1 cellular context compared by ENCODE assay signal in the genomic region with DNA sequence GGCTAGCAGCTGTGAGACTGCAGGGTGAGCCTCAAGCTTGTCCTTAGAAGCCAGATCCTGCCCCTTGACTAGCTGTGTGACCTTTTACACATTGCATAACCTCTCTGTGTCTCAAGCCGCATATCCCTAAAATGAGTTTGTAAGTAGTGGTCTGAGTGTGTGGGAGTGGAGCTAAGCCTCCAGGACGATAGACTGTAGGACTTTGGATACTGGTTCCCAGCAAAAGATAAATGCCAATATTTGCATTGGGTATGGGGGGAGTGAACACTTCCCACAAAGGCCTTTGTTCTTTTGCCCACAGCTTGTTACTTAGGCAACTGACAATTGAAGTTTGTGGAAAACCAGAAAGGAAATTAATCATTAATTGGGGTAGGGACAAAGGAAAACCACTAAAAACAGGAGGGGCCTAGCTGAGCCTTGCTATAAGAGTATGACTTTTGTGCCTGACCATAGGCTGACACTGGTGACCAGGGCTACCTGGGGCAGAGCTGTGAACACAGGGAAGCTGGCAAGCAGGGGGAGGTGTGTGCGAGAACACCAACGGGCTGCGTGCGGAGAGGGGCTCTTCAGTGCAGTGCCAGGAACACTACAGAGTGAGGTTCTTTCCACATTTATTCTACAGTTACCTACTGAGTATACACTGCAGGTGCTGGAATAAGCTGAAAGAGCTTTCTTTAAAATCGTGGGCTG.
TF ChIP-seq lines count a peak whose summit lies in the region.

No MANE protein-coding gene starts in this region.

TF ChIP-seq in HepG2, 621 proteins besides CTCF, POLR2A, EP300 and RAD21 (continued from another document and continues in another):
- TF ChIP-seq, protein P1, sequence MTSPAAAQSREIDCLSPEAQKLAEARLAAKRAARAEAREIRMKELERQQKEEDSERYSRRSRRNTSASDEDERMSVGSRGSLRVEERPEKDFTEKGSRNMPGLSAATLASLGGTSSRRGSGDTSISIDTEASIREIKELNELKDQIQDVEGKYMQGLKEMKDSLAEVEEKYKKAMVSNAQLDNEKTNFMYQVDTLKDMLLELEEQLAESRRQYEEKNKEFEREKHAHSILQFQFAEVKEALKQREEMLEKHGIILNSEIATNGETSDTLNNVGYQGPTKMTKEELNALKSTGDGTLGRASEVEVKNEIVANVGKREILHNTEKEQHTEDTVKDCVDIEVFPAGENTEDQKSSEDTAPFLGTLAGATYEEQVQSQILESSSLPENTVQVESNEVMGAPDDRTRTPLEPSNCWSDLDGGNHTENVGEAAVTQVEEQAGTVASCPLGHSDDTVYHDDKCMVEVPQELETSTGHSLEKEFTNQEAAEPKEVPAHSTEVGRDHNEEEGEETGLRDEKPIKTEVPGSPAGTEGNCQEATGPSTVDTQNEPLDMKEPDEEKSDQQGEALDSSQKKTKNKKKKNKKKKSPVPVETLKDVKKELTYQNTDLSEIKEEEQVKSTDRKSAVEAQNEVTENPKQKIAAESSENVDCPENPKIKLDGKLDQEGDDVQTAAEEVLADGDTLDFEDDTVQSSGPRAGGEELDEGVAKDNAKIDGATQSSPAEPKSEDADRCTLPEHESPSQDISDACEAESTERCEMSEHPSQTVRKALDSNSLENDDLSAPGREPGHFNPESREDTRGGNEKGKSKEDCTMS (CRISPR knock-in tag; conservative IDR thresholded peaks at IDR 0.05) = no peak
- peak; percentile 58; the same call in 1 of the 2 replicates for TF ChIP-seq ZBTB7B (CRISPR knock-in tag; IDR thresholded peaks at IDR 0.05)
- TF ChIP-seq, protein P2, sequence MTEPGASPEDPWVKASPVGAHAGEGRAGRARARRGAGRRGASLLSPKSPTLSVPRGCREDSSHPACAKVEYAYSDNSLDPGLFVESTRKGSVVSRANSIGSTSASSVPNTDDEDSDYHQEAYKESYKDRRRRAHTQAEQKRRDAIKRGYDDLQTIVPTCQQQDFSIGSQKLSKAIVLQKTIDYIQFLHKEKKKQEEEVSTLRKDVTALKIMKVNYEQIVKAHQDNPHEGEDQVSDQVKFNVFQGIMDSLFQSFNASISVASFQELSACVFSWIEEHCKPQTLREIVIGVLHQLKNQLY (CRISPR knock-in tag; IDR thresholded peaks at IDR 0.05) = peak; percentile 73
- TF ChIP-seq, protein P3, sequence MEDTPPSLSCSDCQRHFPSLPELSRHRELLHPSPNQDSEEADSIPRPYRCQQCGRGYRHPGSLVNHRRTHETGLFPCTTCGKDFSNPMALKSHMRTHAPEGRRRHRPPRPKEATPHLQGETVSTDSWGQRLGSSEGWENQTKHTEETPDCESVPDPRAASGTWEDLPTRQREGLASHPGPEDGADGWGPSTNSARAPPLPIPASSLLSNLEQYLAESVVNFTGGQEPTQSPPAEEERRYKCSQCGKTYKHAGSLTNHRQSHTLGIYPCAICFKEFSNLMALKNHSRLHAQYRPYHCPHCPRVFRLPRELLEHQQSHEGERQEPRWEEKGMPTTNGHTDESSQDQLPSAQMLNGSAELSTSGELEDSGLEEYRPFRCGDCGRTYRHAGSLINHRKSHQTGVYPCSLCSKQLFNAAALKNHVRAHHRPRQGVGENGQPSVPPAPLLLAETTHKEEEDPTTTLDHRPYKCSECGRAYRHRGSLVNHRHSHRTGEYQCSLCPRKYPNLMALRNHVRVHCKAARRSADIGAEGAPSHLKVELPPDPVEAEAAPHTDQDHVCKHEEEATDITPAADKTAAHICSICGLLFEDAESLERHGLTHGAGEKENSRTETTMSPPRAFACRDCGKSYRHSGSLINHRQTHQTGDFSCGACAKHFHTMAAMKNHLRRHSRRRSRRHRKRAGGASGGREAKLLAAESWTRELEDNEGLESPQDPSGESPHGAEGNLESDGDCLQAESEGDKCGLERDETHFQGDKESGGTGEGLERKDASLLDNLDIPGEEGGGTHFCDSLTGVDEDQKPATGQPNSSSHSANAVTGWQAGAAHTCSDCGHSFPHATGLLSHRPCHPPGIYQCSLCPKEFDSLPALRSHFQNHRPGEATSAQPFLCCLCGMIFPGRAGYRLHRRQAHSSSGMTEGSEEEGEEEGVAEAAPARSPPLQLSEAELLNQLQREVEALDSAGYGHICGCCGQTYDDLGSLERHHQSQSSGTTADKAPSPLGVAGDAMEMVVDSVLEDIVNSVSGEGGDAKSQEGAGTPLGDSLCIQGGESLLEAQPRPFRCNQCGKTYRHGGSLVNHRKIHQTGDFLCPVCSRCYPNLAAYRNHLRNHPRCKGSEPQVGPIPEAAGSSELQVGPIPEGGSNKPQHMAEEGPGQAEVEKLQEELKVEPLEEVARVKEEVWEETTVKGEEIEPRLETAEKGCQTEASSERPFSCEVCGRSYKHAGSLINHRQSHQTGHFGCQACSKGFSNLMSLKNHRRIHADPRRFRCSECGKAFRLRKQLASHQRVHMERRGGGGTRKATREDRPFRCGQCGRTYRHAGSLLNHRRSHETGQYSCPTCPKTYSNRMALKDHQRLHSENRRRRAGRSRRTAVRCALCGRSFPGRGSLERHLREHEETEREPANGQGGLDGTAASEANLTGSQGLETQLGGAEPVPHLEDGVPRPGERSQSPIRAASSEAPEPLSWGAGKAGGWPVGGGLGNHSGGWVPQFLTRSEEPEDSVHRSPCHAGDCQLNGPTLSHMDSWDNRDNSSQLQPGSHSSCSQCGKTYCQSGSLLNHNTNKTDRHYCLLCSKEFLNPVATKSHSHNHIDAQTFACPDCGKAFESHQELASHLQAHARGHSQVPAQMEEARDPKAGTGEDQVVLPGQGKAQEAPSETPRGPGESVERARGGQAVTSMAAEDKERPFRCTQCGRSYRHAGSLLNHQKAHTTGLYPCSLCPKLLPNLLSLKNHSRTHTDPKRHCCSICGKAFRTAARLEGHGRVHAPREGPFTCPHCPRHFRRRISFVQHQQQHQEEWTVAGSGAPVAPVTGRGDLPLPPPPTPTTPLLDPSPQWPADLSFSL (CRISPR knock-in tag; IDR thresholded peaks at IDR 0.05) = no peak; the same call in 1 of the 2 replicates
- no peak; the same call in 1 of the 2 replicates for TF ChIP-seq ZNF569 (CRISPR knock-in tag; IDR thresholded peaks at IDR 0.05; ENCODE audit: borderline replicate concordance)
- TF ChIP-seq SP4 (CRISPR knock-in tag; IDR thresholded peaks at IDR 0.05) = 0 out of 2 replicates have a peak, but pooled peaks have one; percentile 14
- TF ChIP-seq MLLT10 (CRISPR knock-in tag; IDR thresholded peaks at IDR 0.05) = no peak
- TF ChIP-seq, protein P4, sequence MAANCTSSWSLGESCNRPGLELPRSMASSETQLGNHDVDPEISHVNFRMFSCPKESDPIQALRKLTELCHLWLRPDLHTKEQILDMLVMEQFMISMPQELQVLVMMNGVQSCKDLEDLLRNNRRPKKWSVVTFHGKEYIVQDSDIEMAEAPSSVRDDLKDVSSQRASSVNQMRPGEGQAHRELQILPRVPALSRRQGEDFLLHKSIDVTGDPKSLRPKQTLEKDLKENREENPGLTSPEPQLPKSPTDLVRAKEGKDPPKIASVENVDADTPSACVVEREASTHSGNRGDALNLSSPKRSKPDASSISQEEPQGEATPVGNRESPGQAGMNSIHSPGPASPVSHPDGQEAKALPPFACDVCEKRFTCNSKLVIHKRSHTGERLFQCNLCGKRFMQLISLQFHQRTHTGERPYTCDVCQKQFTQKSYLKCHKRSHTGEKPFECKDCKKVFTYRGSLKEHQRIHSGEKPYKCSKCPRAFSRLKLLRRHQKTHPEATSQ (CRISPR knock-in tag; IDR thresholded peaks at IDR 0.05; ENCODE audit: borderline replicate concordance) = no peak; the same call in 1 of the 2 replicates
- TF ChIP-seq ATF7-NPFF (CRISPR knock-in tag; IDR thresholded peaks at IDR 0.05; ENCODE audit: low read depth) = no peak
- TF ChIP-seq, protein P5, sequence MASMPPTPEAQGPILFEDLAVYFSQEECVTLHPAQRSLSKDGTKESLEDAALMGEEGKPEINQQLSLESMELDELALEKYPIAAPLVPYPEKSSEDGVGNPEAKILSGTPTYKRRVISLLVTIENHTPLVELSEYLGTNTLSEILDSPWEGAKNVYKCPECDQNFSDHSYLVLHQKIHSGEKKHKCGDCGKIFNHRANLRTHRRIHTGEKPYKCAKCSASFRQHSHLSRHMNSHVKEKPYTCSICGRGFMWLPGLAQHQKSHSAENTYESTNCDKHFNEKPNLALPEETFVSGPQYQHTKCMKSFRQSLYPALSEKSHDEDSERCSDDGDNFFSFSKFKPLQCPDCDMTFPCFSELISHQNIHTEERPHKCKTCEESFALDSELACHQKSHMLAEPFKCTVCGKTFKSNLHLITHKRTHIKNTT (CRISPR knock-in tag; IDR thresholded peaks at IDR 0.05) = no peak
- 0 out of 2 replicates have a peak, but pooled peaks have one; percentile 68 for TF ChIP-seq ZMYM2 (CRISPR knock-in tag; IDR thresholded peaks at IDR 0.05)
- TF ChIP-seq ZNF331 (CRISPR knock-in tag; IDR thresholded peaks at IDR 0.05) = peak; percentile 59; the same call in 1 of the 2 replicates
- TF ChIP-seq, protein P6, sequence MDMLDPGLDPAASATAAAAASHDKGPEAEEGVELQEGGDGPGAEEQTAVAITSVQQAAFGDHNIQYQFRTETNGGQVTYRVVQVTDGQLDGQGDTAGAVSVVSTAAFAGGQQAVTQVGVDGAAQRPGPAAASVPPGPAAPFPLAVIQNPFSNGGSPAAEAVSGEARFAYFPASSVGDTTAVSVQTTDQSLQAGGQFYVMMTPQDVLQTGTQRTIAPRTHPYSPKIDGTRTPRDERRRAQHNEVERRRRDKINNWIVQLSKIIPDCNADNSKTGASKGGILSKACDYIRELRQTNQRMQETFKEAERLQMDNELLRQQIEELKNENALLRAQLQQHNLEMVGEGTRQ (IDR thresholded peaks at IDR 0.05; ENCODE audit: low read depth, low read length) = no peak
- TF ChIP-seq, protein P6 (CRISPR knock-in tag; IDR thresholded peaks at IDR 0.05; ENCODE audit: borderline replicate concordance) = no peak
- TF ChIP-seq, protein P7, sequence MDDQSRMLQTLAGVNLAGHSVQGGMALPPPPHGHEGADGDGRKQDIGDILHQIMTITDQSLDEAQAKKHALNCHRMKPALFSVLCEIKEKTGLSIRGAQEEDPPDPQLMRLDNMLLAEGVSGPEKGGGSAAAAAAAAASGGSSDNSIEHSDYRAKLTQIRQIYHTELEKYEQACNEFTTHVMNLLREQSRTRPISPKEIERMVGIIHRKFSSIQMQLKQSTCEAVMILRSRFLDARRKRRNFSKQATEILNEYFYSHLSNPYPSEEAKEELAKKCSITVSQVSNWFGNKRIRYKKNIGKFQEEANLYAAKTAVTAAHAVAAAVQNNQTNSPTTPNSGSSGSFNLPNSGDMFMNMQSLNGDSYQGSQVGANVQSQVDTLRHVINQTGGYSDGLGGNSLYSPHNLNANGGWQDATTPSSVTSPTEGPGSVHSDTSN (CRISPR knock-in tag; IDR thresholded peaks at IDR 0.05; ENCODE audit: borderline replicate concordance) = no peak
- peak; percentile 92; the same call in 1 of the 2 replicates for TF ChIP-seq MIER3 (CRISPR knock-in tag; IDR thresholded peaks at IDR 0.05; ENCODE audit: borderline replicate concordance)
- TF ChIP-seq, protein P8, sequence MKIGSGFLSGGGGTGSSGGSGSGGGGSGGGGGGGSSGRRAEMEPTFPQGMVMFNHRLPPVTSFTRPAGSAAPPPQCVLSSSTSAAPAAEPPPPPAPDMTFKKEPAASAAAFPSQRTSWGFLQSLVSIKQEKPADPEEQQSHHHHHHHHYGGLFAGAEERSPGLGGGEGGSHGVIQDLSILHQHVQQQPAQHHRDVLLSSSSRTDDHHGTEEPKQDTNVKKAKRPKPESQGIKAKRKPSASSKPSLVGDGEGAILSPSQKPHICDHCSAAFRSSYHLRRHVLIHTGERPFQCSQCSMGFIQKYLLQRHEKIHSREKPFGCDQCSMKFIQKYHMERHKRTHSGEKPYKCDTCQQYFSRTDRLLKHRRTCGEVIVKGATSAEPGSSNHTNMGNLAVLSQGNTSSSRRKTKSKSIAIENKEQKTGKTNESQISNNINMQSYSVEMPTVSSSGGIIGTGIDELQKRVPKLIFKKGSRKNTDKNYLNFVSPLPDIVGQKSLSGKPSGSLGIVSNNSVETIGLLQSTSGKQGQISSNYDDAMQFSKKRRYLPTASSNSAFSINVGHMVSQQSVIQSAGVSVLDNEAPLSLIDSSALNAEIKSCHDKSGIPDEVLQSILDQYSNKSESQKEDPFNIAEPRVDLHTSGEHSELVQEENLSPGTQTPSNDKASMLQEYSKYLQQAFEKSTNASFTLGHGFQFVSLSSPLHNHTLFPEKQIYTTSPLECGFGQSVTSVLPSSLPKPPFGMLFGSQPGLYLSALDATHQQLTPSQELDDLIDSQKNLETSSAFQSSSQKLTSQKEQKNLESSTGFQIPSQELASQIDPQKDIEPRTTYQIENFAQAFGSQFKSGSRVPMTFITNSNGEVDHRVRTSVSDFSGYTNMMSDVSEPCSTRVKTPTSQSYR (CRISPR knock-in tag; IDR thresholded peaks at IDR 0.05; ENCODE audit: borderline replicate concordance) = peak; percentile 82
- TF ChIP-seq, protein P9, sequence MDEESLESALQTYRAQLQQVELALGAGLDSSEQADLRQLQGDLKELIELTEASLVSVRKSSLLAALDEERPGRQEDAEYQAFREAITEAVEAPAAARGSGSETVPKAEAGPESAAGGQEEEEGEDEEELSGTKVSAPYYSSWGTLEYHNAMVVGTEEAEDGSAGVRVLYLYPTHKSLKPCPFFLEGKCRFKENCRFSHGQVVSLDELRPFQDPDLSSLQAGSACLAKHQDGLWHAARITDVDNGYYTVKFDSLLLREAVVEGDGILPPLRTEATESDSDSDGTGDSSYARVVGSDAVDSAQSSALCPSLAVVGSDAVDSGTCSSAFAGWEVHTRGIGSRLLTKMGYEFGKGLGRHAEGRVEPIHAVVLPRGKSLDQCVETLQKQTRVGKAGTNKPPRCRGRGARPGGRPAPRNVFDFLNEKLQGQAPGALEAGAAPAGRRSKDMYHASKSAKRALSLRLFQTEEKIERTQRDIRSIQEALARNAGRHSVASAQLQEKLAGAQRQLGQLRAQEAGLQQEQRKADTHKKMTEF (CRISPR knock-in tag; IDR thresholded peaks at IDR 0.05) = peak; percentile 94
- no peak for TF ChIP-seq KLF13 (CRISPR knock-in tag; IDR thresholded peaks at IDR 0.05)
- peak; percentile 74 for TF ChIP-seq NR2C2 (CRISPR knock-in tag; IDR thresholded peaks at IDR 0.05; ENCODE audit: borderline replicate concordance)
- TF ChIP-seq CHCHD3 (CRISPR knock-in tag; IDR thresholded peaks at IDR 0.05) = no peak
- TF ChIP-seq KDM6A (CRISPR knock-in tag; IDR thresholded peaks at IDR 0.05; ENCODE audit: low read depth) = peak; percentile 98
- TF ChIP-seq ZNF354B (CRISPR knock-in tag; IDR thresholded peaks at IDR 0.05) = no peak
- no peak for TF ChIP-seq PLRG1 (conservative IDR thresholded peaks at IDR 0.05)
- TF ChIP-seq, protein P10, sequence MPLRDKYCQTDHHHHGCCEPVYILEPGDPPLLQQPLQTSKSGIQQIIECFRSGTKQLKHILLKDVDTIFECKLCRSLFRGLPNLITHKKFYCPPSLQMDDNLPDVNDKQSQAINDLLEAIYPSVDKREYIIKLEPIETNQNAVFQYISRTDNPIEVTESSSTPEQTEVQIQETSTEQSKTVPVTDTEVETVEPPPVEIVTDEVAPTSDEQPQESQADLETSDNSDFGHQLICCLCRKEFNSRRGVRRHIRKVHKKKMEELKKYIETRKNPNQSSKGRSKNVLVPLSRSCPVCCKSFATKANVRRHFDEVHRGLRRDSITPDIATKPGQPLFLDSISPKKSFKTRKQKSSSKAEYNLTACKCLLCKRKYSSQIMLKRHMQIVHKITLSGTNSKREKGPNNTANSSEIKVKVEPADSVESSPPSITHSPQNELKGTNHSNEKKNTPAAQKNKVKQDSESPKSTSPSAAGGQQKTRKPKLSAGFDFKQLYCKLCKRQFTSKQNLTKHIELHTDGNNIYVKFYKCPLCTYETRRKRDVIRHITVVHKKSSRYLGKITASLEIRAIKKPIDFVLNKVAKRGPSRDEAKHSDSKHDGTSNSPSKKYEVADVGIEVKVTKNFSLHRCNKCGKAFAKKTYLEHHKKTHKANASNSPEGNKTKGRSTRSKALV (CRISPR knock-in tag; IDR thresholded peaks at IDR 0.05) = no peak; the same call in 1 of the 2 replicates
- no peak for TF ChIP-seq ZNF572 (CRISPR knock-in tag; IDR thresholded peaks at IDR 0.05)
- TF ChIP-seq ZNF282 (IDR thresholded peaks at IDR 0.05; ENCODE audit: partially characterized antibody) = no peak
